1 cellular context compared by ENCODE assay signal in the genomic region with DNA sequence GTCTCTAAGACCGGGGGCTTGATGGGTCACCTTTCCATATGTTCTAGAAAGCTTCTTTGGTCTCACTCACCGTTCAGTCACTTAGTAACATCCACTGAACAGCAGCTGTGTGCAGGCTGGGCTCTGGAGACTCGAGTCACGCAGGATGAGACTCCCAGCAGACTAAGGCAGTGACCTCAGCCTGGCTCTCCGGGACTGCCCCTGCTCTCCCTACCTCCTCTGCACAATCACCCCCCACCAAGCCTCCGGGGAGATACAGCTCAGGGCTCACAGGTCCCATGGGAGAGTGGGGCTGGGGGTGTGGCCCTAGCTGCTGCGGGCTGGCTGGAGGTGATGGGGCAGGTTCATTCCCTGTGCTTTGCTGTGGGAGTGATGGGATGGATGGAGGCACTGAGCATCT.
TF ChIP-seq lines count a peak whose summit lies in the region.

No MANE protein-coding gene starts in this region.

TF ChIP-seq in GM12878, 131 proteins besides CTCF, POLR2A, EP300 and RAD21 (continued from another document):
- TF ChIP-seq CHD1 (IDR thresholded peaks at IDR 0.05; ENCODE audit: low read depth, low read length) (no peak), RUNX3 (IDR thresholded peaks at IDR 0.05; ENCODE audit: low read length) (no peak), TCF7 (IDR thresholded peaks at IDR 0.05; ENCODE audit: borderline replicate concordance) (no peak), ZBED1 (IDR thresholded peaks at IDR 0.05; ENCODE audit: borderline replicate concordance) (no peak), SMARCA5 (IDR thresholded peaks at IDR 0.05) (no peak), ESRRA (IDR thresholded peaks at IDR 0.05; ENCODE audit: low read length) (no peak), DPF2 (IDR thresholded peaks at IDR 0.05) (no peak), KDM1A (IDR thresholded peaks at IDR 0.05; ENCODE audit: borderline replicate concordance) (no peak), KAT2A (conservative IDR thresholded peaks at IDR 0.05; ENCODE audit: control insufficient read depth, low read depth, low read length) (no peak), BHLHE40 (IDR thresholded peaks at IDR 0.05; ENCODE audit: borderline replicate concordance in 1 of 2, low read depth in 2 of 2, low read length in 1 of 2) (peak in 1 of 2 experiments; percentile 18; a peak in 1 of 4 replicates)
